In genomic region chr11:3735827-3736226, GRCh38 we compare ENCODE assay signal across 24 cellular contexts.
DNase-seq lines count a peak whose midpoint lies in the region; ATAC-seq and TF ChIP-seq lines count a peak whose summit lies in the region.
"Had no signal": no experiment of that assay in that cellular context is flagged by ENCODE, and none has a peak within 500 bp of the region (broad histone marks: within the 10 kb centered on the region; RNA-seq: fewer than 3 reads in every experiment).

No MANE protein-coding gene starts in this region.

- no peaks in the 10 kb centered on the region for H3K9me2 ChIP-seq in GM23248 (ENCODE audit: insufficient read depth)

- H3K79me2 ChIP-seq in GM23248 (ENCODE audit: insufficient read depth), result peaks cover 70% of the 10 kb centered on the region

- H3K4me1 ChIP-seq in GM23248 (ENCODE audit: insufficient read depth) (peaks cover 26% of the 10 kb centered on the region), colonic mucosa (no peaks in the 10 kb centered on the region)
- H3K4me1 ChIP-seq: Peyer's patch, right atrium auricular region, thyroid gland had no signal

- H3K9me3 Mint-ChIP-seq in WTC11, result no peaks in the 10 kb centered on the region
- H3K9me3 Mint-ChIP-seq: activated CD4-positive, alpha-beta memory T cell treated with anti-CD3 and anti-CD28 coated beads, Interleukin-2, amount 10 ng/mL, durations not matched to agents 7 days and 5 days; CD4-positive, alpha-beta memory T cell; mesothelial cell of epicardium; natural killer cell; stimulated activated naive CD8-positive, alpha-beta T cell treated with anti-CD3 and anti-CD28 coated beads, Interleukin-15, Interleukin-2, amounts not matched to agents 100 ng/mL and 50 ng/mL, for 24 hours had no signal

- H3K4me3 ChIP-seq in GM23248, result no peak overlapping the region
- no peak overlapping the region for H3K4me3 ChIP-seq in cardiac fibroblast (replicated peaks in 1 of 2; ENCODE audit: low read depth in 2 of 2, low read length in 2 of 2)
- no peak overlapping the region for H3K4me3 ChIP-seq in colonic mucosa
- H3K4me3 ChIP-seq: Peyer's patch, right atrium auricular region, thyroid gland had no signal

- no peak overlapping the region for H3K27ac Mint-ChIP-seq in WTC11
- H3K27ac Mint-ChIP-seq: activated CD4-positive, alpha-beta memory T cell treated with anti-CD3 and anti-CD28 coated beads, Interleukin-2, amount 10 ng/mL, durations not matched to agents 7 days and 5 days; mesothelial cell of epicardium; natural killer cell; stimulated activated naive CD8-positive, alpha-beta T cell treated with anti-CD3 and anti-CD28 coated beads, Interleukin-15, Interleukin-2, amounts not matched to agents 100 ng/mL and 50 ng/mL, for 24 hours; T-helper 17 cell had no signal

- no peaks in the 10 kb centered on the region for H3K27me3 ChIP-seq in GM23248 (replicated peaks; ENCODE audit: insufficient read depth)
- H3K27me3 ChIP-seq in colonic mucosa, result no peaks in the 10 kb centered on the region
- H3K27me3 ChIP-seq: Peyer's patch, right atrium auricular region, thyroid gland had no signal

- H3K4me1 Mint-ChIP-seq in WTC11, result no peaks in the 10 kb centered on the region
- H3K4me1 Mint-ChIP-seq: mesothelial cell of epicardium, natural killer cell had no signal

- 95 to 99% methylated on average over 4 of the region's 4 CpGs for WGBS in GM23248 (ENCODE audit: low coverage in 1 of 2, low lambda C conversion rate in 2 of 2, missing lambda C conversion rate in 2 of 2), 2 experiments

- no peaks in the 10 kb centered on the region for H4K20me1 ChIP-seq in GM23248 (ENCODE audit: insufficient read depth)

- H3K4me2 ChIP-seq in GM23248 (ENCODE audit: unreplicated experiment), result no peak overlapping the region

- no peak overlapping the region for H3K9ac ChIP-seq in GM23248
- H3K9ac ChIP-seq in colonic mucosa (ENCODE audit: low read depth in 2 of 2, low read length in 2 of 2), result no peak overlapping the region

- TF ChIP-seq CTCF in cardiac fibroblast (IDR thresholded peaks at IDR 0.05; ENCODE audit: low read depth, low read length), result no peak
- TF ChIP-seq CTCF in colonic mucosa (IDR thresholded peaks at IDR 0.05), result no peak
- TF ChIP-seq CTCF in WTC11 (IDR thresholded peaks at IDR 0.05), result no peak

- peaks cover 54% of the 10 kb centered on the region for H3K36me3 ChIP-seq in GM23248 (ENCODE audit: low read depth)
- H3K36me3 ChIP-seq in colonic mucosa, result peaks cover 9% of the 10 kb centered on the region

- CTCF ChIA-PET in WTC11 (lab: Charles Lee), result interaction anchor here (0.6 kb wide), 1 partner anchor 750 kb away, joined by 3 read pairs; no protein-coding TSS in a partner anchor

- H3K4me3 Mint-ChIP-seq in WTC11, result no peak overlapping the region
- H3K4me3 Mint-ChIP-seq: activated CD4-positive, alpha-beta memory T cell treated with anti-CD3 and anti-CD28 coated beads, Interleukin-2, amount 10 ng/mL, durations not matched to agents 7 days and 5 days; CD4-positive, alpha-beta memory T cell; mesothelial cell of epicardium; natural killer cell; stimulated activated naive CD8-positive, alpha-beta T cell treated with anti-CD3 and anti-CD28 coated beads, Interleukin-15, Interleukin-2, amounts not matched to agents 100 ng/mL and 50 ng/mL, for 24 hours; T-helper 17 cell had no signal

- H3K27ac ChIP-seq in GM23248 (no peak overlapping the region), colonic mucosa (no peak overlapping the region)
- H3K27ac ChIP-seq: Peyer's patch, right atrium auricular region, thyroid gland, VCaP had no signal

- H3K9me3 ChIP-seq in GM23248 (ENCODE audit: low read depth) (no peaks in the 10 kb centered on the region), colonic mucosa (no peaks in the 10 kb centered on the region)
- H3K9me3 ChIP-seq: Peyer's patch, right atrium auricular region, thyroid gland had no signal

- no peak overlapping the region for H2AFZ ChIP-seq in GM23248

- intact Hi-C loops in colonic mucosa (cut with DNase I), result no loop called here

- H3F3A ChIP-seq in GM23248 (ENCODE audit: insufficient read depth), result peaks cover 37% of the 10 kb centered on the region

- H3K27me3 Mint-ChIP-seq in WTC11 (ENCODE audit: low read depth), result no peaks in the 10 kb centered on the region
- H3K27me3 Mint-ChIP-seq: activated CD4-positive, alpha-beta memory T cell treated with anti-CD3 and anti-CD28 coated beads, Interleukin-2, amount 10 ng/mL, durations not matched to agents 7 days and 5 days; CD4-positive, alpha-beta memory T cell; stimulated activated naive CD8-positive, alpha-beta T cell treated with anti-CD3 and anti-CD28 coated beads, Interleukin-15, Interleukin-2, amounts not matched to agents 100 ng/mL and 50 ng/mL, for 24 hours; T-helper 17 cell had no signal

- H3K36me3 Mint-ChIP-seq in WTC11, result peaks cover 67% of the 10 kb centered on the region

- ATAC-seq in WTC11, result no peak
- ATAC-seq in GM21381 (IDR thresholded peaks at IDR 0.05; ENCODE audit: unreplicated experiment), result no peak
- ATAC-seq: natural killer cell, T-helper 17 cell had no signal

- DNase-seq in GM23248 (peak; percentile 23), MV-4-11 (lab: John Stamatoyannopoulos, UW) (peak; percentile 44), cardiac fibroblast (ENCODE audit: low read depth in 2 of 2) (peak; percentile 10 to 46), kidney tubule cell (ENCODE audit: low spot score) (peak; percentile 35), islet precursor cell (no peak), colonic mucosa (no peak), WTC11 (ENCODE audit: low spot score) (no peak)
- DNase-seq: activated CD4-positive, alpha-beta memory T cell treated with anti-CD3 and anti-CD28 coated beads, Interleukin-2, amount 10 ng/mL, durations not matched to agents 7 days and 5 days; activated gamma-delta T cell; activated T-cell treated with anti-CD3 and anti-CD28 coated beads for 4 hours; CD4-positive, alpha-beta memory T cell; DMS153; effector CD8-positive, alpha-beta T cell; natural killer cell; NCI-H2081; NCI-H446 treated with DMSO at 0.1 percent for 48 hours; Peyer's patch; T-helper 17 cell; thyroid gland had no signal

- in situ Hi-C loops in GM23248 (cut with MboI), result no loop called here

- POLR2A ChIA-PET in WTC11 (lab: Charles Lee), result no interaction called here

TF ChIP-seq in WTC11, 78 proteins besides CTCF, POLR2A, EP300 and RAD21:
- no peak for TF ChIP-seq SP1 (CRISPR knock-in tag; conservative IDR thresholded peaks at IDR 0.05)
- TF ChIP-seq TEAD4 (CRISPR knock-in tag; IDR thresholded peaks at IDR 0.05), result no peak
- no peak for TF ChIP-seq NR1H2 (CRISPR knock-in tag; IDR thresholded peaks at IDR 0.05)
- TF ChIP-seq ESRRA (CRISPR knock-in tag; IDR thresholded peaks at IDR 0.05; ENCODE audit: borderline replicate concordance), result no peak
- no peak for TF ChIP-seq SMAD4 (CRISPR knock-in tag; IDR thresholded peaks at IDR 0.05)
- TF ChIP-seq, protein P1, sequence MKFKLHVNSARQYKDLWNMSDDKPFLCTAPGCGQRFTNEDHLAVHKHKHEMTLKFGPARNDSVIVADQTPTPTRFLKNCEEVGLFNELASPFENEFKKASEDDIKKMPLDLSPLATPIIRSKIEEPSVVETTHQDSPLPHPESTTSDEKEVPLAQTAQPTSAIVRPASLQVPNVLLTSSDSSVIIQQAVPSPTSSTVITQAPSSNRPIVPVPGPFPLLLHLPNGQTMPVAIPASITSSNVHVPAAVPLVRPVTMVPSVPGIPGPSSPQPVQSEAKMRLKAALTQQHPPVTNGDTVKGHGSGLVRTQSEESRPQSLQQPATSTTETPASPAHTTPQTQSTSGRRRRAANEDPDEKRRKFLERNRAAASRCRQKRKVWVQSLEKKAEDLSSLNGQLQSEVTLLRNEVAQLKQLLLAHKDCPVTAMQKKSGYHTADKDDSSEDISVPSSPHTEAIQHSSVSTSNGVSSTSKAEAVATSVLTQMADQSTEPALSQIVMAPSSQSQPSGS (CRISPR knock-in tag; IDR thresholded peaks at IDR 0.05; ENCODE audit: borderline replicate concordance, low read depth), result no peak
- TF ChIP-seq RELA (CRISPR knock-in tag; IDR thresholded peaks at IDR 0.05; ENCODE audit: borderline replicate concordance), result no peak
- no peak for TF ChIP-seq ZNF671 (CRISPR knock-in tag; IDR thresholded peaks at IDR 0.05)

Comparison
In these comparisons a context has a peak if more than half of its experiments do, and no peak if none do; other contexts are left out.
1. DNase-seq: peak in GM23248 (single experiment), MV-4-11 (single experiment), cardiac fibroblast (2 of 2) and kidney tubule cell (single experiment); none in islet precursor cell (single experiment), colonic mucosa (single experiment) and WTC11 (single experiment).